Comparison of ENCODE assay signal across 21 cellular contexts in genomic region chr2:190959911-190960788, GRCh38. TPM values are rescaled to one million over a fixed set of nuclear protein-coding genes. Genes with fewer than 3 reads are reported as not detected.
DNase-seq lines count a peak whose midpoint lies in the region; ATAC-seq, FAIRE-seq and TF ChIP-seq lines count a peak whose summit lies in the region.
"Had no signal": no experiment of that assay in that cellular context is flagged by ENCODE, and none has a peak within 500 bp of the region (broad histone marks: within the 10 kb centered on the region; RNA-seq: fewer than 3 reads in every experiment).

No MANE protein-coding gene starts in this region.

- ATAC-seq in activated T-cell treated with anti-CD3 and anti-CD28 coated beads, Interleukin-2, amount 50 U/mL, for 72 hours (replicated peaks in 1 of 2): peak; percentile 28 to 32
- no peak for ATAC-seq in natural killer cell treated with Interleukin-12 subunit alpha and Interleukin-12 subunit beta and Interleukin-15 and Interleukin-18, amount 100 ng/mL, for 72 hours
- ATAC-seq: left cardiac atrium, Panc1, sciatic nerve, SK-N-SH treated with all-trans-retinoic acid at 6 μM for 48 hours had no signal

- no peak for TF ChIP-seq CTCF in astrocyte (IDR thresholded peaks at IDR 0.05; ENCODE audit: insufficient read depth, low read depth, low read length)

- H3K36me3 ChIP-seq in astrocyte (ENCODE audit: insufficient read depth, low read length): peaks cover 22% of the 10 kb centered on the region

- no peak for FAIRE-seq in astrocyte (lab: Jason Lieb, UNC)

- H3K36me3 Mint-ChIP-seq in activated T-cell treated with anti-CD3 and anti-CD28 coated beads, Interleukin-2, amount 50 U/mL, for 72 hours (ENCODE audit: insufficient read depth in 2 of 2): peaks cover 19 to 48% of the 10 kb centered on the region in 2 donors
- peaks cover 23% of the 10 kb centered on the region for H3K36me3 Mint-ChIP-seq in astrocyte (ENCODE audit: low read depth, unreplicated experiment)
- H3K36me3 Mint-ChIP-seq in natural killer cell treated with Interleukin-12 subunit alpha and Interleukin-12 subunit beta and Interleukin-15 and Interleukin-18, amount 100 ng/mL, for 72 hours: peaks cover 43% of the 10 kb centered on the region

- DNase-seq in activated T-cell treated with anti-CD3 and anti-CD28 coated beads, Interleukin-2, amount 50 U/mL, for 72 hours: no peak
- DNase-seq in activated T-cell treated with anti-CD3 and anti-CD28 coated beads for 4 hours (no peak), astrocyte (ENCODE audit: low read depth) (no peak), cerebellum (ENCODE audit: low spot score) (no peak), kidney tubule cell (ENCODE audit: low spot score) (no peak), NCI-H2107 (lab: John Stamatoyannopoulos, UW) (no peak)
- no peak for DNase-seq in natural killer cell treated with Interleukin-12 subunit alpha and Interleukin-12 subunit beta and Interleukin-15 and Interleukin-18, amount 100 ng/mL, for 72 hours (ENCODE audit: low spot score)
- DNase-seq: activated effector memory CD4-positive, alpha-beta T cell treated with Interleukin-2 at 50 U/mL for 16 hours; Caco-2; dorsolateral prefrontal cortex; GDM1; left cardiac atrium; NCI-H1092; NCI-H748 treated with DMSO at 0.1 percent for 48 hours; substantia nigra had no signal

- no peaks in the 10 kb centered on the region for H3K79me2 ChIP-seq in astrocyte (ENCODE audit: insufficient read depth, low read length)
- H3K79me2 ChIP-seq: hepatocyte had no signal

- H3K27me3 ChIP-seq in astrocyte (ENCODE audit: insufficient read depth, low read length): no peaks in the 10 kb centered on the region
- H3K27me3 ChIP-seq: dorsolateral prefrontal cortex, hepatocyte had no signal

- peaks cover 12% of the 10 kb centered on the region for H3K4me1 Mint-ChIP-seq in activated T-cell treated with anti-CD3 and anti-CD28 coated beads, Interleukin-2, amount 50 U/mL, for 72 hours (ENCODE audit: low read depth)
- H3K4me1 Mint-ChIP-seq in astrocyte (ENCODE audit: low read depth, unreplicated experiment): peaks cover 18% of the 10 kb centered on the region
- peaks cover 38 to 46% of the 10 kb centered on the region in 2 donors for H3K4me1 Mint-ChIP-seq in natural killer cell treated with Interleukin-12 subunit alpha and Interleukin-12 subunit beta and Interleukin-15 and Interleukin-18, amount 100 ng/mL, for 72 hours (ENCODE audit: low read depth in 2 of 2)
- H3K4me1 Mint-ChIP-seq: brain had no signal

- H3K27ac Mint-ChIP-seq in activated T-cell treated with anti-CD3 and anti-CD28 coated beads, Interleukin-2, amount 50 U/mL, for 72 hours: peak overlapping the region; percentile 94
- peak overlapping the region; percentile 50 for H3K27ac Mint-ChIP-seq in astrocyte (ENCODE audit: unreplicated experiment)
- H3K27ac Mint-ChIP-seq in natural killer cell treated with Interleukin-12 subunit alpha and Interleukin-12 subunit beta and Interleukin-15 and Interleukin-18, amount 100 ng/mL, for 72 hours: peak overlapping the region; percentile 85 to 88
- H3K27ac Mint-ChIP-seq: brain had no signal

- H3K9ac ChIP-seq in astrocyte (ENCODE audit: low read length): no peak overlapping the region

- H3K4me3 Mint-ChIP-seq in activated T-cell treated with anti-CD3 and anti-CD28 coated beads, Interleukin-2, amount 50 U/mL, for 72 hours: no peak overlapping the region
- no peak overlapping the region for H3K4me3 Mint-ChIP-seq in astrocyte (ENCODE audit: unreplicated experiment)
- H3K4me3 Mint-ChIP-seq in natural killer cell treated with Interleukin-12 subunit alpha and Interleukin-12 subunit beta and Interleukin-15 and Interleukin-18, amount 100 ng/mL, for 72 hours: no peak overlapping the region
- H3K4me3 Mint-ChIP-seq: brain had no signal

- TF ChIP-seq POLR2A in GM19193 (IDR thresholded peaks at IDR 0.05; ENCODE audit: extremely low read depth, insufficient read depth, insufficient read length): peak; percentile 57

- no peaks in the 10 kb centered on the region for H4K20me1 ChIP-seq in astrocyte (ENCODE audit: insufficient read depth, low read length)

- no peaks in the 10 kb centered on the region for H3K9me3 ChIP-seq in astrocyte (ENCODE audit: insufficient read depth, low read depth, low read length)

- H3K27me3 Mint-ChIP-seq in activated T-cell treated with anti-CD3 and anti-CD28 coated beads, Interleukin-2, amount 50 U/mL, for 72 hours (ENCODE audit: low read depth): no peaks in the 10 kb centered on the region
- no peaks in the 10 kb centered on the region for H3K27me3 Mint-ChIP-seq in astrocyte (ENCODE audit: low read depth, unreplicated experiment)
- no peaks in the 10 kb centered on the region for H3K27me3 Mint-ChIP-seq in natural killer cell treated with Interleukin-12 subunit alpha and Interleukin-12 subunit beta and Interleukin-15 and Interleukin-18, amount 100 ng/mL, for 72 hours
- H3K27me3 Mint-ChIP-seq: brain had no signal

- no peak overlapping the region for H3K27ac ChIP-seq in astrocyte (ENCODE audit: low read depth, low read length)
- H3K27ac ChIP-seq: hepatocyte had no signal

- no peak overlapping the region for H2AFZ ChIP-seq in astrocyte (ENCODE audit: low read depth, low read length)
- H2AFZ ChIP-seq: hepatocyte had no signal

- H3K4me1 ChIP-seq in astrocyte (ENCODE audit: insufficient read depth, low read length): no peaks in the 10 kb centered on the region
- H3K4me1 ChIP-seq: Caco-2 had no signal

- peaks cover 0 to 9% of the 10 kb centered on the region in 2 donors for H3K9me3 Mint-ChIP-seq in activated T-cell treated with anti-CD3 and anti-CD28 coated beads, Interleukin-2, amount 50 U/mL, for 72 hours
- H3K9me3 Mint-ChIP-seq in astrocyte (ENCODE audit: unreplicated experiment): peaks cover 3% of the 10 kb centered on the region
- H3K9me3 Mint-ChIP-seq in natural killer cell treated with Interleukin-12 subunit alpha and Interleukin-12 subunit beta and Interleukin-15 and Interleukin-18, amount 100 ng/mL, for 72 hours: no peaks in the 10 kb centered on the region

- no peak overlapping the region for H3K4me2 ChIP-seq in astrocyte (ENCODE audit: low read length)
- H3K4me2 ChIP-seq: hepatocyte had no signal

- H3K4me3 ChIP-seq in astrocyte (ENCODE audit: insufficient read depth, low read depth, low read length): no peak overlapping the region
- H3K4me3 ChIP-seq: dorsolateral prefrontal cortex, hepatocyte had no signal

RNA-seq across cellular contexts. Expression of gene STAT1, which starts 53.8 kb away (rescaled TPM):
- 100 to 1,000 TPM; 441 to 563 TPM for total RNA-seq in activated T-cell treated with anti-CD3 and anti-CD28 coated beads, Interleukin-2, amount 50 U/mL, for 72 hours
- total RNA-seq in astrocyte (377 and 447 TPM in 2 replicates), cerebellum (24.7 TPM)
- total RNA-seq in natural killer cell treated with Interleukin-12 subunit alpha and Interleukin-12 subunit beta and Interleukin-15 and Interleukin-18, amount 100 ng/mL, for 72 hours: 100 to 1,000 TPM; 145 to 252 TPM

Comparison
In these comparisons a context has a peak if more than half of its experiments do, and no peak if none do; other contexts are left out.
1. ATAC-seq: peak in activated T-cell treated with anti-CD3 and anti-CD28 coated beads, Interleukin-2, amount 50 U/mL, for 72 hours (2 of 2); none in natural killer cell treated with Interleukin-12 subunit alpha and Interleukin-12 subunit beta and Interleukin-15 and Interleukin-18, amount 100 ng/mL, for 72 hours (0 of 2).
2. Peak in every context shown above with its lines, with median percentiles within 50 percentile points of each other: H3K27ac Mint-ChIP-seq.